ENCODE assay signal across 16 cellular contexts in genomic region chr4:151530783-151531182, GRCh38.
DNase-seq lines count a peak whose midpoint lies in the region; ATAC-seq, FAIRE-seq and TF ChIP-seq lines count a peak whose summit lies in the region.
"Had no signal": no experiment of that assay in that cellular context is flagged by ENCODE, and none has a peak within 500 bp of the region (broad histone marks: within the 10 kb centered on the region; RNA-seq: fewer than 3 reads in every experiment).

No MANE protein-coding gene starts in this region.

- no peak for TF ChIP-seq POLR2A in esophagus muscularis mucosa (IDR thresholded peaks at IDR 0.05; ENCODE audit: low read depth)

- no peaks in the 10 kb centered on the region for H3K9me3 Mint-ChIP-seq in astrocyte (ENCODE audit: unreplicated experiment)
- H3K9me3 Mint-ChIP-seq in CD8-positive, alpha-beta T cell = no peaks in the 10 kb centered on the region
- H3K9me3 Mint-ChIP-seq: activated CD4-positive, alpha-beta memory T cell treated with anti-CD3 and anti-CD28 coated beads for 36 hours had no signal

- POLR2A ChIA-PET in HEK293 (lab: Yijun Ruan, JAX) = no interaction called here
- POLR2A ChIA-PET in CD8-positive, alpha-beta T cell (lab: Charles Lee) = no interaction called here

- H3K79me2 ChIP-seq in astrocyte (ENCODE audit: insufficient read depth, low read length) = no peaks in the 10 kb centered on the region

- H3K4me1 ChIP-seq in HEK293 (ENCODE audit: control insufficient read depth, insufficient read depth, low read length) (no peaks in the 10 kb centered on the region; the same call in 1 of the 2 replicates), astrocyte (ENCODE audit: insufficient read depth, low read length) (no peaks in the 10 kb centered on the region), esophagus muscularis mucosa (no peaks in the 10 kb centered on the region)
- no peaks in the 10 kb centered on the region for H3K4me1 ChIP-seq in CD8-positive, alpha-beta T cell (ENCODE audit: insufficient read depth, low read length)
- H3K4me1 ChIP-seq: prostate gland, testis had no signal

- H3K4me3 Mint-ChIP-seq in astrocyte (ENCODE audit: unreplicated experiment) = no peak overlapping the region
- no peak overlapping the region for H3K4me3 Mint-ChIP-seq in CD8-positive, alpha-beta T cell
- H3K4me3 Mint-ChIP-seq: activated CD4-positive, alpha-beta memory T cell treated with anti-CD3 and anti-CD28 coated beads for 36 hours had no signal

- H3K36me3 Mint-ChIP-seq in astrocyte (ENCODE audit: low read depth, unreplicated experiment) = no peaks in the 10 kb centered on the region
- H3K36me3 Mint-ChIP-seq in CD8-positive, alpha-beta T cell = no peaks in the 10 kb centered on the region
- H3K36me3 Mint-ChIP-seq: activated CD4-positive, alpha-beta memory T cell treated with anti-CD3 and anti-CD28 coated beads for 36 hours had no signal

- H3K36me3 ChIP-seq in HEK293 (ENCODE audit: control insufficient read depth in 2 of 2, insufficient read depth in 1 of 2, low read length in 2 of 2) (no peaks in the 10 kb centered on the region), astrocyte (ENCODE audit: insufficient read depth, low read length) (no peaks in the 10 kb centered on the region), esophagus muscularis mucosa (no peaks in the 10 kb centered on the region)
- no peaks in the 10 kb centered on the region for H3K36me3 ChIP-seq in CD8-positive, alpha-beta T cell (ENCODE audit: insufficient read depth, low read length)
- H3K36me3 ChIP-seq: prostate gland had no signal

- DNase-seq in ACHN (peak; percentile 12), astrocyte (ENCODE audit: low read depth) (no peak), iris pigment epithelial cell (ENCODE audit: low read depth) (peak; percentile 9), RPMI8226 (no peak), NCI-H526 (lab: John Stamatoyannopoulos, UW) (no peak), esophagus muscularis mucosa (ENCODE audit: extremely low spot score) (no peak)
- no peak for DNase-seq in CD8-positive, alpha-beta T cell
- DNase-seq: activated CD4-positive, alpha-beta memory T cell treated with anti-CD3 and anti-CD28 coated beads for 36 hours; anterior cingulate cortex; foreskin melanocyte; NCI-H82; SHP77; T1000; testis had no signal

- FAIRE-seq in astrocyte (lab: Jason Lieb, UNC) = no peak

- H4K20me1 ChIP-seq in astrocyte (ENCODE audit: insufficient read depth, low read length) = no peaks in the 10 kb centered on the region

- intact Hi-C loops in CD8-positive, alpha-beta T cell (cut with DNase I, micrococcal nuclease) = no loop called here
- intact Hi-C loops in esophagus muscularis mucosa (cut with DNase I) = no loop called here

- in situ Hi-C loops in ACHN (cut with HindIII; ENCODE audit: low pct_ligation_motif_present, low pct_unique_long_range_greater_than_20kb, low sequenced_read_pairs) = no loop called here

- H3K9me3 ChIP-seq in HEK293 (ENCODE audit: control insufficient read depth, insufficient read depth, low read depth, low read length) = no peaks in the 10 kb centered on the region
- no peaks in the 10 kb centered on the region for H3K9me3 ChIP-seq in astrocyte (ENCODE audit: insufficient read depth, low read depth, low read length)
- H3K9me3 ChIP-seq in CD8-positive, alpha-beta T cell (ENCODE audit: low read length) = no peaks in the 10 kb centered on the region
- H3K9me3 ChIP-seq in esophagus muscularis mucosa = no peaks in the 10 kb centered on the region
- H3K9me3 ChIP-seq: prostate gland, testis had no signal

- TF ChIP-seq CTCF in HEK293 (tag by site-specific recombination; IDR thresholded peaks at IDR 0.05) (no peak), astrocyte (IDR thresholded peaks at IDR 0.05; ENCODE audit: insufficient read depth, low read depth, low read length) (peak; percentile 17), esophagus muscularis mucosa (IDR thresholded peaks at IDR 0.05) (no peak)
- TF ChIP-seq CTCF in CD8-positive, alpha-beta T cell (IDR thresholded peaks at IDR 0.05) = no peak

- H3K27me3 ChIP-seq in astrocyte (ENCODE audit: insufficient read depth, low read length) = no peaks in the 10 kb centered on the region
- H3K27me3 ChIP-seq in CD8-positive, alpha-beta T cell (ENCODE audit: insufficient read depth, low read length) = no peaks in the 10 kb centered on the region
- no peaks in the 10 kb centered on the region for H3K27me3 ChIP-seq in esophagus muscularis mucosa
- H3K27me3 ChIP-seq: testis had no signal

- no peak for ATAC-seq in CD8-positive, alpha-beta T cell

- no peaks in the 10 kb centered on the region for H3K27me3 Mint-ChIP-seq in astrocyte (ENCODE audit: low read depth, unreplicated experiment)
- H3K27me3 Mint-ChIP-seq in CD8-positive, alpha-beta T cell (ENCODE audit: low read depth) = peaks cover 9% of the 10 kb centered on the region
- H3K27me3 Mint-ChIP-seq: activated CD4-positive, alpha-beta memory T cell treated with anti-CD3 and anti-CD28 coated beads for 36 hours had no signal

- CTCF ChIA-PET in HEK293 (lab: Yijun Ruan, JAX) = interaction anchor here (0.6 to 1.3 kb wide), 9 partner anchors 9 to 506 kb away, joined by 3 to 8 read pairs (median 4); no protein-coding TSS in a partner anchor
- CTCF ChIA-PET in CD8-positive, alpha-beta T cell (lab: Charles Lee) = no interaction called here

- peak overlapping the region; percentile 47 for H3K27ac Mint-ChIP-seq in astrocyte (ENCODE audit: unreplicated experiment)
- H3K27ac Mint-ChIP-seq in CD8-positive, alpha-beta T cell = no peak overlapping the region
- H3K27ac Mint-ChIP-seq: activated CD4-positive, alpha-beta memory T cell treated with anti-CD3 and anti-CD28 coated beads for 36 hours had no signal

- H2AFZ ChIP-seq in astrocyte (ENCODE audit: low read depth, low read length) = no peak overlapping the region

- H3K9ac ChIP-seq in astrocyte (ENCODE audit: low read length) = no peak overlapping the region

- H3K27ac ChIP-seq in HEK293 (ENCODE audit: extremely low read depth, low read depth, low read length) (no peak overlapping the region), astrocyte (ENCODE audit: low read depth, low read length) (no peak overlapping the region), esophagus muscularis mucosa (replicated peaks in 1 of 4) (no peak overlapping the region)
- H3K27ac ChIP-seq in CD8-positive, alpha-beta T cell (ENCODE audit: low read depth, low read length) = no peak overlapping the region
- H3K27ac ChIP-seq: prostate gland, testis had no signal

- WGBS in esophagus muscularis mucosa = 58% methylated on average over 1 of the region's 1 CpG

- TF ChIP-seq EP300 in esophagus muscularis mucosa (IDR thresholded peaks at IDR 0.05) = no peak

- H3K4me2 ChIP-seq in astrocyte (ENCODE audit: low read length) = no peak overlapping the region

- H3K4me1 Mint-ChIP-seq in astrocyte (ENCODE audit: low read depth, unreplicated experiment) = peaks cover 8% of the 10 kb centered on the region
- H3K4me1 Mint-ChIP-seq in CD8-positive, alpha-beta T cell (ENCODE audit: low read depth) = no peaks in the 10 kb centered on the region

- H3K4me3 ChIP-seq in HEK293 (ENCODE audit: low read depth, low read length) (no peak overlapping the region), astrocyte (ENCODE audit: insufficient read depth, low read depth, low read length) (no peak overlapping the region), esophagus muscularis mucosa (no peak overlapping the region)
- H3K4me3 ChIP-seq in CD8-positive, alpha-beta T cell (ENCODE audit: low read depth, low read length) = no peak overlapping the region
- H3K4me3 ChIP-seq: prostate gland, testis had no signal

TF ChIP-seq in HEK293, 187 proteins besides CTCF, POLR2A, EP300 and RAD21:
- TF ChIP-seq KLF9 (tag by site-specific recombination; IDR thresholded peaks at IDR 0.05; ENCODE audit: low read depth) (no peak), REPIN1 (tag by site-specific recombination; IDR thresholded peaks at IDR 0.05; ENCODE audit: low read depth) (no peak), BCL6B (tag by site-specific recombination; IDR thresholded peaks at IDR 0.05) (no peak), ZNF654 (tag by site-specific recombination; IDR thresholded peaks at IDR 0.05; ENCODE audit: low read depth) (peak; percentile 54), ZSCAN18 (tag by site-specific recombination; IDR thresholded peaks at IDR 0.05) (no peak)

Comparison
In these comparisons a context has a peak if more than half of its experiments do, and no peak if none do; other contexts are left out.
1. DNase-seq: peak in ACHN (single experiment) and iris pigment epithelial cell (single experiment); none in astrocyte (single experiment), RPMI8226 (single experiment), CD8-positive, alpha-beta T cell (0 of 7), NCI-H526 (0 of 2) and esophagus muscularis mucosa (single experiment).